ENCODE assay signal across 8 cellular contexts in genomic region chr11:46686886-46687810, GRCh38. TPM values are rescaled to one million over a fixed set of nuclear protein-coding genes. Genes with fewer than 3 reads are reported as not detected.
DNase-seq lines count a peak whose midpoint lies in the region; ATAC-seq and TF ChIP-seq lines count a peak whose summit lies in the region.

No MANE protein-coding gene starts in this region.

- peak overlapping the region; percentile 49 for H3K4me3 Mint-ChIP-seq in MCF 10A (ENCODE audit: unreplicated experiment)

- H3K27ac Mint-ChIP-seq in MCF 10A (ENCODE audit: low read depth, unreplicated experiment), result peak overlapping the region; percentile 96

- no peaks in the 10 kb centered on the region for H3K27me3 ChIP-seq in Karpas-422 (ENCODE audit: low read length)

- POLR2A ChIA-PET in MCF 10A (lab: Yijun Ruan, JAX), result interaction anchor here (0.7 to 7.1 kb wide), 18 partner anchors 12 to 180 kb away, joined by 3 to 150 read pairs (median 4); partner anchors contain the start of genes ARHGAP1, ATG13, HARBI1 and ZNF408

- intact Hi-C loops in MCF 10A (cut with micrococcal nuclease) (no loop called here), left colon (cut with DNase I, micrococcal nuclease) (no loop called here)

- CTCF ChIA-PET in MCF 10A (lab: Yijun Ruan, JAX), result interaction anchor here (0.7 to 2.6 kb wide), 5 partner anchors 11 to 300 kb away, joined by 3 to 9 read pairs (median 5); partner anchors contain the start of genes ARHGAP1 and ZNF408

- H3K9me2 ChIP-seq in Karpas-422 (replicated peaks; ENCODE audit: insufficient read depth, low read length), result no peaks in the 10 kb centered on the region

- no peaks in the 10 kb centered on the region for H3K9me3 Mint-ChIP-seq in MCF 10A (ENCODE audit: unreplicated experiment)

- H3K36me3 ChIP-seq in Karpas-422 (ENCODE audit: insufficient read depth, low read length), result peaks cover 6% of the 10 kb centered on the region

- H3K9me3 ChIP-seq in Karpas-422 (ENCODE audit: low read length), result no peaks in the 10 kb centered on the region

- no peaks in the 10 kb centered on the region for H3K27me3 Mint-ChIP-seq in MCF 10A (ENCODE audit: insufficient read depth, unreplicated experiment)

- DNase-seq in A172 (ENCODE audit: low spot score) (peak; percentile 51), GM03348 (ENCODE audit: low spot score) (peak; percentile 71), MCF 10A (ENCODE audit: unreplicated experiment) (peak; percentile 95), left colon (no peak), Karpas-422 (no peak), NCI-H526 treated with DMSO at 0.1 percent for 48 hours (lab: John Stamatoyannopoulos, UW) (no peak)

- no peak overlapping the region for H3K4me3 ChIP-seq in Karpas-422 (ENCODE audit: low read length)

- peak; percentile 65 for ATAC-seq in left colon
- no peak for ATAC-seq in GM19463 (IDR thresholded peaks at IDR 0.05; ENCODE audit: unreplicated experiment)
- no peak for ATAC-seq in HG03565 (IDR thresholded peaks at IDR 0.05; ENCODE audit: unreplicated experiment)

- H3K79me2 ChIP-seq in Karpas-422 (ENCODE audit: low read length), result no peaks in the 10 kb centered on the region

- H3K36me3 Mint-ChIP-seq in MCF 10A (ENCODE audit: insufficient read depth, unreplicated experiment), result peaks cover 77% of the 10 kb centered on the region

- H3K4me1 Mint-ChIP-seq in MCF 10A (ENCODE audit: insufficient read depth, unreplicated experiment), result peaks cover 33% of the 10 kb centered on the region

- no peaks in the 10 kb centered on the region for H4K20me1 ChIP-seq in Karpas-422 (ENCODE audit: insufficient read depth, low read depth, low read length)

- H3K4me1 ChIP-seq in Karpas-422 (ENCODE audit: low read length), result no peaks in the 10 kb centered on the region

- TSS peak; percentile 48 for BruUV-seq in MCF 10A (replicated peaks; lab: Mats Ljungman, UMichigan)

- no peak overlapping the region for H3K4me2 ChIP-seq in Karpas-422 (ENCODE audit: low read depth, low read length, poor library complexity, severe bottlenecking)

- TF ChIP-seq CTCF in MCF 10A (IDR thresholded peaks at IDR 0.05; ENCODE audit: unreplicated experiment), result no peak

- no peak overlapping the region for H3K9ac ChIP-seq in Karpas-422 (ENCODE audit: low read length)

- H3K27ac ChIP-seq in Karpas-422 (ENCODE audit: low read length), result no peak overlapping the region

- H2AFZ ChIP-seq in Karpas-422 (ENCODE audit: low read length), result no peak overlapping the region

RNA-seq across cellular contexts. Expression of gene ARHGAP1, which starts 13.3 kb away (rescaled TPM):
- total RNA-seq in A172 (2014; rRNA removed; shearing (Covaris generic)), result 44.0 and 47.6 TPM in 2 replicates
- total RNA-seq in MCF 10A (2022), result 61.0 and 63.6 TPM in 2 replicates
- 10 to 100 TPM; 77.3 to 78.5 TPM for total RNA-seq in left colon
- total RNA-seq in Karpas-422 (2014; rRNA removed; shearing (Covaris generic); ENCODE audit: low replicate concordance), result 13.6 and 23.4 TPM in 2 replicates

RNA-seq across cellular contexts. Expression of gene ZNF408, which starts 13.7 kb away (rescaled TPM):
- total RNA-seq in A172 (2014; rRNA removed; shearing (Covaris generic)), result 7.9 and 14.2 TPM in 2 replicates
- total RNA-seq in MCF 10A (2022) (14.5 and 15.3 TPM in 2 replicates), left colon (10 to 100 TPM; 11.3 to 11.6 TPM)
- 5.1 and 7.4 TPM in 2 replicates for total RNA-seq in Karpas-422 (2014; rRNA removed; shearing (Covaris generic); ENCODE audit: low replicate concordance)

RNA-seq across cellular contexts. Expression of gene F2, which starts 31.9 kb away (rescaled TPM):
- total RNA-seq in A172 (2014; rRNA removed; shearing (Covaris generic)), result not detected in 2 replicates
- not detected in 2 replicates for total RNA-seq in MCF 10A (2022)
- total RNA-seq in left colon, result not detected
- not detected in 2 replicates for total RNA-seq in Karpas-422 (2014; rRNA removed; shearing (Covaris generic); ENCODE audit: low replicate concordance)

Comparison
In these comparisons a context has a peak if more than half of its experiments do, and no peak if none do; other contexts are left out.
1. DNase-seq: peak in A172 (single experiment), GM03348 (single experiment) and MCF 10A (single experiment); none in left colon (0 of 2), Karpas-422 (single experiment) and NCI-H526 treated with DMSO at 0.1 percent for 48 hours (single experiment).